In the genomic region with DNA sequence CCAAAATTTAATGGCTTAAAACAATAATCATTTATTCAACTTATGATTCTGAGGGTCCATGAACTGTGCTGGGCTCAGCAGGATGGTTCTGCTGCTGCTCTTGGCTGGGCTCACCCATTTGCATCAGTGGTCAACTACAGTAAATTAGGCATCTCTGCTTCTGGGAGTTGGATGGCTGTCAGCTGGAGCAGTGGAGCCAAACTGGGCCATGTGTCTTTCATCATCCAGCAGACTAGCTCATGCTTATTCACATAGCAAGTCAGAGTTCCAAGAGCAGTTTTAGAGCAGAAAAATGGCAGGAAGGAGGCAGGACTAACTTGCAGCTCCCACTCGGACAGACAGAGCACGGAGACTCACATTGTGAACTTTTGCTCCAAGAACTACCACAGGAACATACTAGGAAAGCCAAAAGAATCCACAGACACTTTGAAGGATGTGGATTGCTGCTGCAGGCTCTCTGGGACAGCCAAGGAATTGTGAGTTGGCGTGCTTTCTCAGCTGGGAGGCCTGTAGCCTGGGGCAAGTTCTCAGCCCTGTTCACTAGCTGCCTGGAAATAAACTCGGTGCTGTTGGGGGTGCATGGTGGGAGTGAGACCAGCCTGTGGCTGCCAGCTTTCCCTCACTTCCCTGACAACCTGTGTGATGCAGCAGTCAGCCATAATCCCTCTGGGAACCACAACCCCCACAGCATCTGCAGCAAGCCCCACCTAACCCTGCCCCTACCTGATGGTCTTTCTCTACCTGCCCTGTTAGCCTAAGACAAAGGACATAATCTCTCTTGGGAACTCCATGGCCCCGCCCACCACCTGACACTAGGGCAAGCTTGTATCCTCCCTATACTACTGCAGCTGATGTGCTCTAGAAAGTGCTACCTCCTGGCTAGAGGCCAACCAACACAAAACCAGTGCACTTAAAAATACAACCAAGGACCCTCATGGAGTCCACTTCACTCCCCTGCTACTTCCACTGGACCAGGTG, we compare ENCODE assay signal across 20 cellular contexts.
A peak's percentile ranks its signal among the peaks of the same experiment; 100 is the strongest.
DNase-seq lines count a peak whose midpoint lies in the region; ATAC-seq and TF ChIP-seq lines count a peak whose summit lies in the region.
"Had no signal": no experiment of that assay in that cellular context is flagged by ENCODE, and none has a peak within 500 bp of the region (broad histone marks: within the 10 kb centered on the region; RNA-seq: fewer than 3 reads in every experiment).

No MANE protein-coding gene starts in this region.

- intact Hi-C loops in activated CD4-positive, alpha-beta T cell treated with anti-CD3 and anti-CD28 coated beads, Interleukin-2, amount 10 ng/mL, durations not matched to agents 24 days and 14 days (cut with micrococcal nuclease), result no loop called here
- intact Hi-C loops in sciatic nerve (cut with DNase I), result no loop called here

- no peak for TF ChIP-seq CTCF in endodermal cell (conservative IDR thresholded peaks at IDR 0.05)

- no peak overlapping the region for H3K27ac Mint-ChIP-seq in activated CD4-positive, alpha-beta T cell treated with anti-CD3 and anti-CD28 coated beads, Interleukin-2, amount 10 ng/mL, durations not matched to agents 24 days and 14 days
- H3K27ac Mint-ChIP-seq in endodermal cell, result no peak overlapping the region
- H3K27ac Mint-ChIP-seq: activated CD4-positive, alpha-beta memory T cell treated with anti-CD3 and anti-CD28 coated beads, Interleukin-2, amount 10 ng/mL, durations not matched to agents 7 days and 5 days; stimulated activated memory B cell treated with anti-CD40 and anti-IgM and Interleukin-4, amounts not matched to agents 10 μg/mL and 1 μg/mL and 100 μg/mL, for 72 hours had no signal

- no peaks in the 10 kb centered on the region for H3K27me3 ChIP-seq in endodermal cell (ENCODE audit: control insufficient read depth, insufficient read depth, low read length, poor library complexity, severe bottlenecking)
- H3K27me3 ChIP-seq: transverse colon had no signal

- no peak overlapping the region for H3K9ac ChIP-seq in endodermal cell (ENCODE audit: extremely low read depth, low read length, poor library complexity, severe bottlenecking)

- peaks cover 5% of the 10 kb centered on the region for H3K9me3 ChIP-seq in endodermal cell (ENCODE audit: control insufficient read depth, low read length)
- H3K9me3 ChIP-seq: pancreas, transverse colon had no signal

- 87 to 88% methylated on average over 5 of the region's 5 CpGs for WGBS in endodermal cell (ENCODE audit: insufficient coverage in 1 of 2, insufficient read length in 1 of 2), 2 experiments

- no peaks in the 10 kb centered on the region for H3K4me1 ChIP-seq in endodermal cell (ENCODE audit: control insufficient read depth, insufficient read depth, low read length)
- H3K4me1 ChIP-seq: pancreas, transverse colon had no signal

- no peaks in the 10 kb centered on the region for H3K36me3 ChIP-seq in endodermal cell (ENCODE audit: control insufficient read depth, insufficient read depth, low read length)
- H3K36me3 ChIP-seq: pancreas, transverse colon had no signal

- peak; percentile 47 for DNase-seq in activated CD4-positive, alpha-beta T cell treated with anti-CD3 and anti-CD28 coated beads, Interleukin-2, amount 10 ng/mL, durations not matched to agents 24 days and 14 days
- DNase-seq in activated CD4-positive, alpha-beta T cell treated with anti-CD3 and anti-CD28 coated beads for 1 hour, result no peak
- DNase-seq in NCI-H1105 (lab: John Stamatoyannopoulos, UW) (peak; percentile 7), endodermal cell (peak; percentile 52), sciatic nerve (ENCODE audit: low spot score) (peak; percentile 42), NCI-H69 (lab: John Stamatoyannopoulos, UW) (no peak)
- DNase-seq: activated CD4-positive, alpha-beta memory T cell treated with anti-CD3 and anti-CD28 coated beads, Interleukin-2, amount 10 ng/mL, durations not matched to agents 7 days and 5 days; activated T-cell treated with anti-CD3 and anti-CD28 coated beads, Interleukin-2, amount 50 U/mL, for 48 hours; hippocampal formation; KG1; NCI-H1417 treated with DMSO at 0.1 percent for 48 hours; NCI-H524 treated with DMSO at 0.1 percent for 48 hours; pancreas; PC-9; small intestine; transverse colon had no signal

- no peak overlapping the region for H3K27ac ChIP-seq in endodermal cell (ENCODE audit: low read depth, low read length)
- H3K27ac ChIP-seq: epithelial cell of prostate, pancreas, PC-9, transverse colon had no signal

- peaks cover 20% of the 10 kb centered on the region for H3K36me3 Mint-ChIP-seq in activated CD4-positive, alpha-beta T cell treated with anti-CD3 and anti-CD28 coated beads, Interleukin-2, amount 10 ng/mL, durations not matched to agents 24 days and 14 days (ENCODE audit: low read depth)
- no peaks in the 10 kb centered on the region for H3K36me3 Mint-ChIP-seq in endodermal cell (ENCODE audit: low read depth)
- H3K36me3 Mint-ChIP-seq: stimulated activated memory B cell treated with anti-CD40 and anti-IgM and Interleukin-4, amounts not matched to agents 10 μg/mL and 1 μg/mL and 100 μg/mL, for 72 hours had no signal

- peaks cover 16% of the 10 kb centered on the region for H3K27me3 Mint-ChIP-seq in activated CD4-positive, alpha-beta T cell treated with anti-CD3 and anti-CD28 coated beads, Interleukin-2, amount 10 ng/mL, durations not matched to agents 24 days and 14 days
- no peaks in the 10 kb centered on the region for H3K27me3 Mint-ChIP-seq in endodermal cell (ENCODE audit: insufficient read depth)

- H3K4me3 ChIP-seq in endodermal cell (ENCODE audit: low read length), result no peak overlapping the region
- H3K4me3 ChIP-seq: pancreas, PC-9, transverse colon had no signal

- no peak for ATAC-seq in sciatic nerve
- no peak for ATAC-seq in HG03460 (IDR thresholded peaks at IDR 0.05; ENCODE audit: unreplicated experiment)
- ATAC-seq in HG02840 (IDR thresholded peaks at IDR 0.05; ENCODE audit: low FRiP score, unreplicated experiment), result no peak
- ATAC-seq: pancreas; stimulated activated memory B cell treated with anti-CD40 and anti-IgM and Interleukin-4, amounts not matched to agents 10 μg/mL and 1 μg/mL and 100 μg/mL, for 72 hours had no signal

- no peak overlapping the region for H3K4me3 Mint-ChIP-seq in activated CD4-positive, alpha-beta T cell treated with anti-CD3 and anti-CD28 coated beads, Interleukin-2, amount 10 ng/mL, durations not matched to agents 24 days and 14 days
- H3K4me3 Mint-ChIP-seq in endodermal cell, result no peak overlapping the region
- H3K4me3 Mint-ChIP-seq: activated CD4-positive, alpha-beta memory T cell treated with anti-CD3 and anti-CD28 coated beads, Interleukin-2, amount 10 ng/mL, durations not matched to agents 7 days and 5 days; stimulated activated memory B cell treated with anti-CD40 and anti-IgM and Interleukin-4, amounts not matched to agents 10 μg/mL and 1 μg/mL and 100 μg/mL, for 72 hours had no signal

- H3K4me1 Mint-ChIP-seq in activated CD4-positive, alpha-beta T cell treated with anti-CD3 and anti-CD28 coated beads, Interleukin-2, amount 10 ng/mL, durations not matched to agents 24 days and 14 days, result peaks cover 10% of the 10 kb centered on the region
- peaks cover 5% of the 10 kb centered on the region for H3K4me1 Mint-ChIP-seq in endodermal cell
- H3K4me1 Mint-ChIP-seq: activated CD4-positive, alpha-beta memory T cell treated with anti-CD3 and anti-CD28 coated beads, Interleukin-2, amount 10 ng/mL, durations not matched to agents 7 days and 5 days; stimulated activated memory B cell treated with anti-CD40 and anti-IgM and Interleukin-4, amounts not matched to agents 10 μg/mL and 1 μg/mL and 100 μg/mL, for 72 hours had no signal

- peaks cover 23% of the 10 kb centered on the region for H3K9me3 Mint-ChIP-seq in activated CD4-positive, alpha-beta T cell treated with anti-CD3 and anti-CD28 coated beads, Interleukin-2, amount 10 ng/mL, durations not matched to agents 24 days and 14 days
- H3K9me3 Mint-ChIP-seq in endodermal cell, result peaks cover 3% of the 10 kb centered on the region

Comparison
In these comparisons a context has a peak if more than half of its experiments do, and no peak if none do; other contexts are left out.
1. DNase-seq: peak in activated CD4-positive, alpha-beta T cell treated with anti-CD3 and anti-CD28 coated beads, Interleukin-2, amount 10 ng/mL, durations not matched to agents 24 days and 14 days (single experiment), NCI-H1105 (single experiment), endodermal cell (single experiment) and sciatic nerve (single experiment); none in activated CD4-positive, alpha-beta T cell treated with anti-CD3 and anti-CD28 coated beads for 1 hour (single experiment) and NCI-H69 (single experiment).